8 cellular contexts compared by ENCODE assay signal in genomic region chr17:32483451-32484019, GRCh38. TPM values are rescaled to one million over a fixed set of nuclear protein-coding genes. Genes with fewer than 3 reads are reported as not detected.
A peak's percentile ranks its signal among the peaks of the same experiment; 100 is the strongest.
DNase-seq lines count a peak whose midpoint lies in the region; ATAC-seq, FAIRE-seq and TF ChIP-seq lines count a peak whose summit lies in the region.

No MANE protein-coding gene starts in this region.

- ATAC-seq in heart left ventricle (peak; percentile 67 to 90 (median 78)), pancreas (peak; percentile 66 to 79 (median 73)), GM21825 (IDR thresholded peaks at IDR 0.05; ENCODE audit: unreplicated experiment) (no peak)

- peaks cover 9% of the 10 kb centered on the region for H3K4me1 Mint-ChIP-seq in activated T-helper 2 cell treated with anti-CD3 and anti-CD28 coated beads, Interferon-gamma antibody, Interleukin-2, Interleukin-4, amounts not matched to agents 10 μg/mL and 5 μg/mL and 100 μg/mL, durations not matched to agents 14 hours and 24 hours and 36 hours (ENCODE audit: low read depth)

- H3K36me3 ChIP-seq in ascending aorta (peaks cover 37 to 44% of the 10 kb centered on the region in 2 donors), heart left ventricle (peaks cover 0 to 49% (median 44%) of the 10 kb centered on the region in 9 donors), pancreas (peaks cover 3 to 29% (median 9%) of the 10 kb centered on the region in 3 donors)

- H3K4me3 ChIP-seq in ascending aorta (no peak overlapping the region), heart left ventricle (peak overlapping the region in 1 of 12 donors; percentile 19), pancreas (no peak overlapping the region)

- H3K4me3 Mint-ChIP-seq in activated T-helper 2 cell treated with anti-CD3 and anti-CD28 coated beads, Interferon-gamma antibody, Interleukin-2, Interleukin-4, amounts not matched to agents 10 μg/mL and 5 μg/mL and 100 μg/mL, durations not matched to agents 14 hours and 24 hours and 36 hours (ENCODE audit: low read depth) = no peak overlapping the region

- FAIRE-seq in pancreas (lab: Jason Lieb, UNC) = no peak

- no peak overlapping the region for H3K27ac Mint-ChIP-seq in activated T-helper 2 cell treated with anti-CD3 and anti-CD28 coated beads, Interferon-gamma antibody, Interleukin-2, Interleukin-4, amounts not matched to agents 10 μg/mL and 5 μg/mL and 100 μg/mL, durations not matched to agents 14 hours and 24 hours and 36 hours

- H3K9me3 ChIP-seq in ascending aorta = no peaks in the 10 kb centered on the region
- H3K9me3 ChIP-seq in heart left ventricle = no peaks in the 10 kb centered on the region
- H3K9me3 ChIP-seq in pancreas = no peaks in the 10 kb centered on the region

- no peak for TF ChIP-seq POLR2A in heart left ventricle (IDR thresholded peaks at IDR 0.05)

- H3K4me1 ChIP-seq in ascending aorta (peaks cover 0 to 27% of the 10 kb centered on the region in 2 donors), heart left ventricle (peaks cover 4 to 48% (median 27%) of the 10 kb centered on the region in 12 donors), pancreas (peaks cover 0 to 10% (median 7%) of the 10 kb centered on the region in 3 donors)

- H3K27me3 Mint-ChIP-seq in activated T-helper 2 cell treated with anti-CD3 and anti-CD28 coated beads, Interferon-gamma antibody, Interleukin-2, Interleukin-4, amounts not matched to agents 10 μg/mL and 5 μg/mL and 100 μg/mL, durations not matched to agents 14 hours and 24 hours and 36 hours (ENCODE audit: low read depth) = no peaks in the 10 kb centered on the region

- H3K9me3 Mint-ChIP-seq in activated T-helper 2 cell treated with anti-CD3 and anti-CD28 coated beads, Interferon-gamma antibody, Interleukin-2, Interleukin-4, amounts not matched to agents 10 μg/mL and 5 μg/mL and 100 μg/mL, durations not matched to agents 14 hours and 24 hours and 36 hours = no peaks in the 10 kb centered on the region

- TF ChIP-seq CTCF in ascending aorta (IDR thresholded peaks at IDR 0.05) (peak; percentile 66 to 88 (median 80)), heart left ventricle (IDR thresholded peaks at IDR 0.05) (peak; percentile 40 to 86 (median 68)), pancreas (IDR thresholded peaks at IDR 0.05) (peak in 3 of 4 donors; percentile 23 to 38 (median 34))

- peaks cover 58% of the 10 kb centered on the region for H3K36me3 Mint-ChIP-seq in activated T-helper 2 cell treated with anti-CD3 and anti-CD28 coated beads, Interferon-gamma antibody, Interleukin-2, Interleukin-4, amounts not matched to agents 10 μg/mL and 5 μg/mL and 100 μg/mL, durations not matched to agents 14 hours and 24 hours and 36 hours (ENCODE audit: low read depth)

- DNase-seq in DMS114 treated with DMSO at 0.1 percent for 48 hours (lab: John Stamatoyannopoulos, UW; ENCODE audit: unreplicated experiment) (peak; percentile 49), HPDE6-E6E7 (ENCODE audit: extremely low spot score) (peak; percentile 69), NCI-H82 treated with DMSO at 0.1 percent for 48 hours (lab: John Stamatoyannopoulos, UW; ENCODE audit: unreplicated experiment) (peak; percentile 69), ascending aorta (ENCODE audit: low spot score in 2 of 2) (peak in 1 of 2 donors; percentile 87), heart left ventricle (peak; percentile 80 to 93 (median 83)), pancreas (peak in 4 of 6 donors; percentile 44 to 54 (median 51))
- DNase-seq in activated T-helper 2 cell treated with anti-CD3 and anti-CD28 coated beads, Interferon-gamma antibody, Interleukin-2, Interleukin-4, amounts not matched to agents 10 μg/mL and 5 μg/mL and 100 μg/mL, durations not matched to agents 14 hours and 24 hours and 36 hours (ENCODE audit: low spot score) = no peak

- intact Hi-C loops in ascending aorta (cut with DNase I) = loop anchor here (5.0 to 10.0 kb wide), 5 partner anchors 171 to 511 kb away; partner anchors contain the start of genes MYO1D and SPACA3
- intact Hi-C loops in heart left ventricle (cut with DNase I) = loop anchor here in 9 of 10 donors (2.0 to 10.0 kb wide), 8 partner anchors 121 to 389 kb away; no protein-coding TSS in a partner anchor
- intact Hi-C loops in pancreas (cut with DNase I) = loop anchor here in 2 of 3 donors (5.0 to 10.0 kb wide), 2 partner anchors 271 to 274 kb away; no protein-coding TSS in a partner anchor
- intact Hi-C loops in activated T-helper 2 cell treated with anti-CD3 and anti-CD28 coated beads, Interferon-gamma antibody, Interleukin-2, Interleukin-4, amounts not matched to agents 10 μg/mL and 5 μg/mL and 100 μg/mL, durations not matched to agents 14 hours and 24 hours and 36 hours (cut with micrococcal nuclease) = loop anchor here (1.0 to 10.0 kb wide), 2 partner anchors 71 to 125 kb away; no protein-coding TSS in a partner anchor

- H3K27ac ChIP-seq in ascending aorta = peak overlapping the region; percentile 43 to 56
- H3K27ac ChIP-seq in heart left ventricle = peak overlapping the region; percentile 23 to 84 (median 68)
- peak overlapping the region; percentile 38 to 65 (median 58) for H3K27ac ChIP-seq in pancreas

- WGBS in heart left ventricle, 4 donors = 8 to 23% (median 15%) methylated on average over 5 to 7 of the region's 7 CpGs
- WGBS in pancreas, 2 donors = 10 to 16% methylated on average over 7 of the region's 7 CpGs

- H3K27me3 ChIP-seq in ascending aorta (no peaks in the 10 kb centered on the region), heart left ventricle (no peaks in the 10 kb centered on the region), pancreas (no peaks in the 10 kb centered on the region)

RNA-seq across cellular contexts. Expression of gene CDK5R1, which starts 3.3 kb away (rescaled TPM):
- not detected for total RNA-seq in ascending aorta
- 1 to 10 TPM in 8 of 9 donors, under 1 TPM in 1; 1.00 to 2.9 (median 1.5) TPM for total RNA-seq in heart left ventricle
- 1 to 10 TPM in 1 of 2 donors, under 1 TPM in 1; 0.57 to 2.0 TPM for polyA plus RNA-seq in heart left ventricle
- 1 to 10 TPM in 2 of 6 donors, under 1 TPM in 4; 0.46 to 1.7 (median 0.88) TPM for total RNA-seq in pancreas
- 1 to 10 TPM; 1.5 to 5.1 TPM for polyA plus RNA-seq in pancreas
- total RNA-seq in activated T-helper 2 cell treated with anti-CD3 and anti-CD28 coated beads, Interferon-gamma antibody, Interleukin-2, Interleukin-4, amounts not matched to agents 10 μg/mL and 5 μg/mL and 100 μg/mL, durations not matched to agents 14 hours and 24 hours and 36 hours = 10.8 and 12.0 TPM in 2 replicates

RNA-seq across cellular contexts. Expression of gene PSMD11, which starts 39.2 kb away (rescaled TPM):
- 6.3 TPM for total RNA-seq in ascending aorta
- total RNA-seq in heart left ventricle = 10 to 100 TPM; 52.7 to 94.8 (median 78.9) TPM
- polyA plus RNA-seq in heart left ventricle = 10 to 100 TPM; 63.1 to 66.7 TPM
- 10 to 100 TPM; 22.1 to 39.4 (median 32.7) TPM for total RNA-seq in pancreas
- polyA plus RNA-seq in pancreas = 10 to 100 TPM; 23.5 to 35.6 TPM
- total RNA-seq in activated T-helper 2 cell treated with anti-CD3 and anti-CD28 coated beads, Interferon-gamma antibody, Interleukin-2, Interleukin-4, amounts not matched to agents 10 μg/mL and 5 μg/mL and 100 μg/mL, durations not matched to agents 14 hours and 24 hours and 36 hours = 200 and 207 TPM in 2 replicates
